25 cellular contexts compared by ENCODE assay signal in the genomic region with DNA sequence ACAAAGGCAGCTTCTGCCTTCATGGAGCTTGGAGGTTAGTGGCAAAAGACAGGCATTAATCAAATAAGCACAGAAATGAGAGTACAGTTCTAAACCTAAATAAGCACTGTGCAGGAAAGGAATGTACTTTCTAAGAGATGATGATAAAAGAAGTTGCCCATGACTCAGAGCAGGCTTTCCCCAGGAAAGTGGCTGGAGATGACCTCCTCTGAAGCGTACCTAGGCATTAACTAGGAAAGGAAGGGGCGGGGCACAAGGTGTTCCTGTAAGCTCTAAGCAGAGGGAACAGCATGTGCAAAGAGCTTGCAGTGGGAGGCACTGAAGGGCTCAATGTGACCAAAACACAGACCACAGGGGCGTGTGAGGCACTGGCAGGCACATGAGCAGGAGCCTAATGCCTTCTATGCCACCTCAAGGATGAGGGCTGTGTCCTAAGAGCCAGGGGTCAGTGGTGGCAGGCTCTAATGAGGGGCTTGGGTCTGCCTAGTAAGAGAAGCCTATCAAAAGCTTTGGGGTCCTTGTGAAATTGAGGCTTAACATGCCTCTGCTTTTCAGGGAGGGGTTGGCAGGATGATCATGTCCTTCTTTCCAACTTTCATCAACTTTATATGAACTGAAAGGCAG. TPM values are rescaled to one million over a fixed set of nuclear protein-coding genes. Genes with fewer than 3 reads are reported as not detected.
DNase-seq lines count a peak whose midpoint lies in the region; ATAC-seq, FAIRE-seq and TF ChIP-seq lines count a peak whose summit lies in the region.
"Had no signal": no experiment of that assay in that cellular context is flagged by ENCODE, and none has a peak within 500 bp of the region (broad histone marks: within the 10 kb centered on the region; RNA-seq: fewer than 3 reads in every experiment).

No MANE protein-coding gene starts in this region.

- no peaks in the 10 kb centered on the region for H4K20me1 ChIP-seq in keratinocyte (ENCODE audit: control insufficient read depth, extremely low read depth, insufficient read depth, low read length)

- peaks cover 21% of the 10 kb centered on the region for H3K4me1 Mint-ChIP-seq in MCF 10A (ENCODE audit: insufficient read depth, unreplicated experiment)

- H3K36me3 ChIP-seq in breast epithelium (no peaks in the 10 kb centered on the region), bronchial epithelial cell (ENCODE audit: control insufficient read depth, insufficient read depth, low read length) (no peaks in the 10 kb centered on the region), keratinocyte (ENCODE audit: control insufficient read depth in 2 of 2, extremely low read depth in 1 of 2, insufficient read depth in 2 of 2, low read length in 2 of 2) (no peaks in the 10 kb centered on the region)
- H3K36me3 ChIP-seq: BE2C, SJCRH30 had no signal

- no peak overlapping the region for H3K4me3 ChIP-seq in breast epithelium
- H3K4me3 ChIP-seq in bronchial epithelial cell (ENCODE audit: low read depth, low read length) = no peak overlapping the region
- H3K4me3 ChIP-seq in keratinocyte (ENCODE audit: control insufficient read depth in 2 of 3, extremely low read depth in 1 of 3, insufficient read depth in 2 of 3, low read depth in 1 of 3, low read length in 3 of 3) = no peak overlapping the region
- H3K4me3 ChIP-seq: GM12878, PC-9, SJCRH30 had no signal

- H3K4me3 Mint-ChIP-seq in MCF 10A (ENCODE audit: unreplicated experiment) = no peak overlapping the region
- H3K4me3 Mint-ChIP-seq: CD4-positive, alpha-beta T cell had no signal

- CTCF ChIA-PET in MCF 10A (lab: Yijun Ruan, JAX) = interaction anchor here (0.6 kb wide), 1 partner anchor 355 kb away, joined by 3 read pairs; no protein-coding TSS in a partner anchor

- peaks cover 0 to 26% of the 10 kb centered on the region in 2 donors for H3K27me3 ChIP-seq in breast epithelium
- peaks cover 11% of the 10 kb centered on the region for H3K27me3 ChIP-seq in bronchial epithelial cell (ENCODE audit: control insufficient read depth, insufficient read depth, low read length)
- H3K27me3 ChIP-seq in keratinocyte (ENCODE audit: control insufficient read depth, extremely low read depth, insufficient read depth, low read length) = peaks cover 33% of the 10 kb centered on the region
- H3K27me3 ChIP-seq: BE2C, SJCRH30 had no signal

- no peak for TF ChIP-seq CTCF in MCF 10A (IDR thresholded peaks at IDR 0.05; ENCODE audit: unreplicated experiment)
- TF ChIP-seq CTCF in breast epithelium (IDR thresholded peaks at IDR 0.05) = no peak
- no peak for TF ChIP-seq CTCF in bronchial epithelial cell (IDR thresholded peaks at IDR 0.05; ENCODE audit: insufficient read depth, low read length, severe bottlenecking)
- TF ChIP-seq CTCF in keratinocyte (optimal IDR thresholded peaks at IDR 0.05 in 1 of 3, IDR thresholded peaks at IDR 0.05 in 1 of 3, conservative IDR thresholded peaks at IDR 0.05 in 1 of 3; ENCODE audit: extremely low read depth in 1 of 3, insufficient read depth in 2 of 3, low read length in 3 of 3) = no peak

- BruUV-seq in MCF 10A (replicated peaks; lab: Mats Ljungman, UMichigan) = no TSS peak

- H3K9me3 Mint-ChIP-seq in MCF 10A (ENCODE audit: unreplicated experiment) = no peaks in the 10 kb centered on the region
- H3K9me3 Mint-ChIP-seq: CD4-positive, alpha-beta T cell had no signal

- H3K9me3 ChIP-seq in breast epithelium (no peaks in the 10 kb centered on the region), keratinocyte (ENCODE audit: control insufficient read depth, low read depth, low read length) (no peaks in the 10 kb centered on the region)
- H3K9me3 ChIP-seq: BE2C, Caco-2, SJCRH30 had no signal

- H3K4me1 ChIP-seq in breast epithelium (no peaks in the 10 kb centered on the region), keratinocyte (ENCODE audit: control insufficient read depth, extremely low read depth, insufficient read depth, low read length) (peaks cover 4% of the 10 kb centered on the region)
- H3K4me1 ChIP-seq: BE2C had no signal

- dilution Hi-C loops in keratinocyte (cut with MboI; ENCODE audit: extremely low pct_ligation_motif_present, low sequenced_read_pairs) = loop anchor here (25.0 kb wide), 1 partner anchor 147 kb away; no protein-coding TSS in a partner anchor

- H3K27ac ChIP-seq in breast epithelium = no peak overlapping the region
- no peak overlapping the region for H3K27ac ChIP-seq in keratinocyte (ENCODE audit: control insufficient read depth, insufficient read depth, low read length)
- H3K27ac ChIP-seq: 22Rv1, PC-9, SJCRH30 had no signal

- H2AFZ ChIP-seq in keratinocyte (ENCODE audit: control insufficient read depth, low read length) = no peak overlapping the region
- H2AFZ ChIP-seq: PC-9 had no signal

- H3K4me2 ChIP-seq in keratinocyte (ENCODE audit: control insufficient read depth, extremely low read depth, insufficient read depth, low read depth, low read length) = no peak overlapping the region
- H3K4me2 ChIP-seq: PC-9 had no signal

- no peaks in the 10 kb centered on the region for H3K79me2 ChIP-seq in keratinocyte (ENCODE audit: control insufficient read depth, insufficient read depth, low read length)

- no peak for ATAC-seq in HG03342 (IDR thresholded peaks at IDR 0.05; ENCODE audit: unreplicated experiment)
- ATAC-seq: GM12878, HepG2 had no signal

- FAIRE-seq in bronchial epithelial cell (lab: Jason Lieb, UNC) (peak; percentile 89), keratinocyte (lab: Jason Lieb, UNC) (peak; percentile 46)
- FAIRE-seq: GM12878, GM19239, HepG2 had no signal

- H3K27ac Mint-ChIP-seq in MCF 10A (ENCODE audit: low read depth, unreplicated experiment) = no peak overlapping the region
- H3K27ac Mint-ChIP-seq: CD4-positive, alpha-beta T cell had no signal

- no peaks in the 10 kb centered on the region for H3K27me3 Mint-ChIP-seq in MCF 10A (ENCODE audit: insufficient read depth, unreplicated experiment)

- DNase-seq in MCF 10A (ENCODE audit: unreplicated experiment) (peak; percentile 42), breast epithelium (ENCODE audit: low spot score in 2 of 2) (no peak), bronchial epithelial cell (ENCODE audit: low read depth) (peak; percentile 59), keratinocyte (ENCODE audit: low read depth, low spot score) (no peak), NCI-H510A (lab: John Stamatoyannopoulos, UW) (no peak), NK-92 (lab: John Stamatoyannopoulos, UW; ENCODE audit: unreplicated experiment) (no peak), nucleus accumbens (lab: John Stamatoyannopoulos, UW) (no peak)
- DNase-seq: BE2C; Caco-2; CD4-positive, alpha-beta T cell; GF-D8; GOT3; KG1; NCI-H1417 treated with DMSO at 0.1 percent for 48 hours; NCI-H187 treated with DMSO at 0.1 percent for 48 hours; NCI-H2227 treated with DMSO at 0.1 percent for 48 hours; NCI-H524; SJCRH30 had no signal

- no peak overlapping the region for H3K9ac ChIP-seq in keratinocyte (ENCODE audit: control insufficient read depth, extremely low read depth, insufficient read depth, low read length)

- H3K9me1 ChIP-seq in keratinocyte (ENCODE audit: control insufficient read depth, extremely low read depth, insufficient read depth, low read length) = no peaks in the 10 kb centered on the region

- no peak for TF ChIP-seq POLR2A in breast epithelium (IDR thresholded peaks at IDR 0.05)

- POLR2A ChIA-PET in MCF 10A (lab: Yijun Ruan, JAX) = interaction anchor here (0.7 to 1.4 kb wide), 2 partner anchors 10 to 297 kb away, joined by 3 read pairs; no protein-coding TSS in a partner anchor

- H3K36me3 Mint-ChIP-seq in MCF 10A (ENCODE audit: insufficient read depth, unreplicated experiment) = no peaks in the 10 kb centered on the region

- intact Hi-C loops in MCF 10A (cut with micrococcal nuclease) = no loop called here
- intact Hi-C loops in breast epithelium (cut with DNase I; ENCODE audit: low total_unique reads) = no loop called here

RNA-seq across cellular contexts. Expression of a gene that starts 4.9 kb away (rescaled TPM):
- total RNA-seq in MCF 10A (2022) (not detected in 2 replicates), breast epithelium (not detected), bronchial epithelial cell (not detected in 2 replicates)
- not detected in 3 replicates for polyA plus RNA-seq in keratinocyte
- polyA plus RNA-seq in keratinocyte (2011; ENCODE audit: low read depth) = not detected
- polyA plus RNA-seq in keratinocyte (2011; cell fraction: cytosol; rRNA removed) = not detected in 2 replicates
- not detected in 2 replicates for polyA plus RNA-seq in keratinocyte (2011; cell fraction: nucleus; rRNA removed)
- polyA plus RNA-seq in keratinocyte (2012; ENCODE audit: low replicate concordance) = not detected in 2 replicates
- polyA minus RNA-seq in keratinocyte = not detected in 3 replicates
- not detected for polyA minus RNA-seq in keratinocyte (2011; cell fraction: cytosol; rRNA and poly(A)+ RNA removed)
- not detected in 2 replicates for polyA minus RNA-seq in keratinocyte (2011; cell fraction: nucleus; rRNA and poly(A)+ RNA removed)
- total RNA-seq: Caco-2; CD4-positive, alpha-beta T cell; Daoy; GM12878; HepG2; PC-9; SJCRH30 had no signal
- polyA plus RNA-seq: GM12878, HepG2 had no signal

RNA-seq across cellular contexts. Expression of a gene that starts 9.5 kb away (rescaled TPM):
- total RNA-seq in MCF 10A (2022) (15.4 and 36.2 TPM in 2 replicates), breast epithelium (10 to 100 TPM; 22.6 to 44.2 (median 28.2) TPM), bronchial epithelial cell (12.6 and 21.4 TPM in 2 replicates)
- polyA plus RNA-seq in keratinocyte = 2.1 to 6.2 TPM (median 4.7 TPM) in 3 replicates
- 8.9 TPM for polyA plus RNA-seq in keratinocyte (2011; ENCODE audit: low read depth)
- polyA plus RNA-seq in keratinocyte (2011; cell fraction: cytosol; rRNA removed) = 2.0 and 2.1 TPM in 2 replicates
- polyA plus RNA-seq in keratinocyte (2011; cell fraction: nucleus; rRNA removed) = 11.2 and 11.4 TPM in 2 replicates
- 1.9 and 19.0 TPM in 2 replicates for polyA plus RNA-seq in keratinocyte (2012; ENCODE audit: low replicate concordance)
- 1.6 to 4.6 TPM (median 3.7 TPM) in 3 replicates for polyA minus RNA-seq in keratinocyte
- 3.8 TPM for polyA minus RNA-seq in keratinocyte (2011; cell fraction: cytosol; rRNA and poly(A)+ RNA removed)
- polyA minus RNA-seq in keratinocyte (2011; cell fraction: nucleus; rRNA and poly(A)+ RNA removed) = 9.2 and 9.4 TPM in 2 replicates
- total RNA-seq: GM12878, HepG2, SJCRH30 had no signal
- polyA plus RNA-seq: GM12878 had no signal

RNA-seq across cellular contexts. Expression of a gene that starts 46.1 kb away (rescaled TPM):
- total RNA-seq in MCF 10A (2022) (not detected in 2 replicates), breast epithelium (10 to 100 TPM; 19.2 to 64.9 (median 36.5) TPM), bronchial epithelial cell (under 0.01 and 0.13 TPM in 2 replicates)
- 0.01 TPM in 1 of 3 replicates, not detected in the others for polyA plus RNA-seq in keratinocyte
- 0.06 TPM for polyA plus RNA-seq in keratinocyte (2011; ENCODE audit: low read depth)
- not detected in 2 replicates for polyA plus RNA-seq in keratinocyte (2011; cell fraction: cytosol; rRNA removed)
- 0.01 and 0.05 TPM in 2 replicates for polyA plus RNA-seq in keratinocyte (2011; cell fraction: nucleus; rRNA removed)
- polyA plus RNA-seq in keratinocyte (2012; ENCODE audit: low replicate concordance) = 0.04 TPM in 1 of 2 replicates, not detected in the other
- polyA minus RNA-seq in keratinocyte = 0.03 to 0.16 TPM (median 0.13 TPM) in 3 replicates
- polyA minus RNA-seq in keratinocyte (2011; cell fraction: cytosol; rRNA and poly(A)+ RNA removed) = not detected
- polyA minus RNA-seq in keratinocyte (2011; cell fraction: nucleus; rRNA and poly(A)+ RNA removed) = not detected in 2 replicates
- total RNA-seq: Caco-2, HepG2, SJCRH30 had no signal
- polyA plus RNA-seq: HepG2 had no signal

Comparison
In these comparisons a context has a peak if more than half of its experiments do, and no peak if none do; other contexts are left out.
1. DNase-seq: peak in MCF 10A (single experiment) and bronchial epithelial cell (single experiment); none in breast epithelium (0 of 2), keratinocyte (single experiment), NCI-H510A (single experiment), NK-92 (single experiment) and nucleus accumbens (0 of 56).
2. RNA of a gene that starts 46.1 kb away (total RNA-seq): 19.2 to 64.9 TPM in breast epithelium; not detected in MCF 10A and under 0.01 to 0.13 TPM in bronchial epithelial cell; every median in the first group is over 10 times any median in the second.